In genomic region chr3:115791271-115792153, GRCh38 we compare ENCODE assay signal across 8 cellular contexts.
DNase-seq lines count a peak whose midpoint lies in the region; ATAC-seq and TF ChIP-seq lines count a peak whose summit lies in the region.
"Not testable (repeated sequence)": the region's sequence is repeated elsewhere in the genome, so short reads cannot be mapped to it uniquely, and the experiment has no call there.

No MANE protein-coding gene starts in this region.

- H3K4me3 ChIP-seq in HCT116 (replicated peaks in 1 of 2; ENCODE audit: low read depth in 1 of 2, low read length in 2 of 2) (0 out of 4 replicates have a peak overlapping the region, but pooled peaks of 1 of the 2 experiments have one; percentile 8), testis (peak overlapping the region; percentile 24 to 42)
- not testable (repeated sequence) for H3K4me3 ChIP-seq in SJSA1; fibroblast of lung (replicated peaks in 1 of 4; ENCODE audit: control extremely low read depth in 1 of 4, insufficient read depth in 1 of 4, low read depth in 3 of 4, low read length in 4 of 4)

- TF ChIP-seq RAD21 in HCT116 (IDR thresholded peaks at IDR 0.05; ENCODE audit: low read depth), result not testable (repeated sequence)

- H3K36me3 ChIP-seq in HCT116 (ENCODE audit: control insufficient read depth in 1 of 2, insufficient read depth in 2 of 2, low read length in 2 of 2); SJSA1; fibroblast of lung (ENCODE audit: control insufficient read depth, insufficient read depth, low read length); testis (ENCODE audit: low read depth, missing control alignments): not testable (repeated sequence)

- peak overlapping the region; percentile 6 for H2AFZ ChIP-seq in HCT116 (ENCODE audit: low read depth, low read length, poor library complexity, severe bottlenecking)
- H2AFZ ChIP-seq in fibroblast of lung (ENCODE audit: low read length), result not testable (repeated sequence)

- intact Hi-C loops in CD4-positive, alpha-beta T cell (cut with DNase I, micrococcal nuclease); HCT116 (cut with micrococcal nuclease); testis (cut with DNase I; ENCODE audit: low total_unique reads): not testable (repeated sequence)

- H3K4me1 ChIP-seq in HCT116 (ENCODE audit: control insufficient read depth in 1 of 2, insufficient read depth in 2 of 2, low read length in 2 of 2), result peaks cover 29 to 58% of the 10 kb centered on the region in 2 experiments
- H3K4me1 ChIP-seq in SJSA1 (replicated peaks), result peaks cover 52% of the 10 kb centered on the region
- H3K4me1 ChIP-seq in fibroblast of lung (ENCODE audit: control insufficient read depth, extremely low read depth, insufficient read depth, low read length), result peaks cover 11% of the 10 kb centered on the region
- H3K4me1 ChIP-seq in testis, result not testable (repeated sequence)

- not testable (repeated sequence) for H3K27me3 ChIP-seq in CD4-positive, alpha-beta T cell (ENCODE audit: control insufficient read depth, insufficient read depth, low read length); HCT116 (ENCODE audit: insufficient read depth, low read length); SJSA1 (replicated peaks); fibroblast of lung (ENCODE audit: control insufficient read depth, insufficient read depth, low read length); testis

- ATAC-seq in CD4-positive, alpha-beta T cell (ENCODE audit: poor library complexity); HCT116; activated CD8-positive, alpha-beta T cell treated with anti-CD3 and anti-CD28 coated beads, Interleukin-2, amount 10 ng/mL, durations not matched to agents 7 days and 5 days; activated naive CD8-positive, alpha-beta T cell treated with anti-CD3 and anti-CD28 coated beads, Interleukin-2, amount 10 ng/mL, durations not matched to agents 7 days and 5 days (ENCODE audit: low read depth); naive thymus-derived CD8-positive, alpha-beta T cell: not testable (repeated sequence)

- 55 to 73% methylated on average over 19 to 47 of the region's 55 CpGs for WGBS in testis, 2 donors

- H3K27ac Mint-ChIP-seq in CD4-positive, alpha-beta T cell, result peak overlapping the region; percentile 57
- H3K27ac Mint-ChIP-seq in activated CD8-positive, alpha-beta T cell treated with anti-CD3 and anti-CD28 coated beads, Interleukin-2, amount 10 ng/mL, durations not matched to agents 7 days and 5 days, result peak overlapping the region; percentile 93
- H3K27ac Mint-ChIP-seq in activated naive CD8-positive, alpha-beta T cell treated with anti-CD3 and anti-CD28 coated beads, Interleukin-2, amount 10 ng/mL, durations not matched to agents 7 days and 5 days, result peak overlapping the region; percentile 93
- peak overlapping the region; percentile 45 to 95 (median 81) for H3K27ac Mint-ChIP-seq in naive thymus-derived CD8-positive, alpha-beta T cell

- not testable (repeated sequence) for H3K4me3 Mint-ChIP-seq in CD4-positive, alpha-beta T cell
- peak overlapping the region; percentile 61 for H3K4me3 Mint-ChIP-seq in activated CD8-positive, alpha-beta T cell treated with anti-CD3 and anti-CD28 coated beads, Interleukin-2, amount 10 ng/mL, durations not matched to agents 7 days and 5 days
- peak overlapping the region; percentile 81 for H3K4me3 Mint-ChIP-seq in activated naive CD8-positive, alpha-beta T cell treated with anti-CD3 and anti-CD28 coated beads, Interleukin-2, amount 10 ng/mL, durations not matched to agents 7 days and 5 days
- H3K4me3 Mint-ChIP-seq in naive thymus-derived CD8-positive, alpha-beta T cell, result peak overlapping the region; percentile 56 to 78 (median 73)

- not testable (repeated sequence) for DNase-seq in CD4-positive, alpha-beta T cell; HCT116 (ENCODE audit: low read depth, low spot score); SJSA1 (ENCODE audit: low read depth in 1 of 2, low spot score in 2 of 2); activated CD8-positive, alpha-beta T cell treated with anti-CD3 and anti-CD28 coated beads, Interleukin-2, amount 10 ng/mL, durations not matched to agents 7 days and 5 days; activated naive CD8-positive, alpha-beta T cell treated with anti-CD3 and anti-CD28 coated beads, Interleukin-2, amount 10 ng/mL, durations not matched to agents 7 days and 5 days; fibroblast of lung (ENCODE audit: low read depth in 2 of 2); naive thymus-derived CD8-positive, alpha-beta T cell; testis

- H3K4me1 Mint-ChIP-seq in CD4-positive, alpha-beta T cell (ENCODE audit: low read depth), result peaks cover 20% of the 10 kb centered on the region
- H3K4me1 Mint-ChIP-seq in activated CD8-positive, alpha-beta T cell treated with anti-CD3 and anti-CD28 coated beads, Interleukin-2, amount 10 ng/mL, durations not matched to agents 7 days and 5 days (ENCODE audit: low read depth), result peaks cover 25% of the 10 kb centered on the region
- H3K4me1 Mint-ChIP-seq in activated naive CD8-positive, alpha-beta T cell treated with anti-CD3 and anti-CD28 coated beads, Interleukin-2, amount 10 ng/mL, durations not matched to agents 7 days and 5 days, result peaks cover 24% of the 10 kb centered on the region
- peaks cover 14 to 34% (median 20%) of the 10 kb centered on the region in 4 donors for H3K4me1 Mint-ChIP-seq in naive thymus-derived CD8-positive, alpha-beta T cell

- POLR2A ChIA-PET in CD4-positive, alpha-beta T cell (lab: Charles Lee), result interaction anchor here (0.8 to 1.2 kb wide), 2 partner anchors 8 to 16 kb away, joined by 3 to 10 read pairs; no protein-coding TSS in a partner anchor
- POLR2A ChIA-PET in HCT116 (lab: Charles Lee), result interaction anchor here (1.3 kb wide), 1 partner anchor 11 kb away, joined by 3 read pairs; no protein-coding TSS in a partner anchor
- POLR2A ChIA-PET in activated CD8-positive, alpha-beta T cell treated with anti-CD3 and anti-CD28 coated beads, Interleukin-2, amount 10 ng/mL, durations not matched to agents 7 days and 5 days (lab: Charles Lee), result interaction anchor here (0.6 to 1.0 kb wide), 2 partner anchors 8 to 85 kb away, joined by 3 read pairs; no protein-coding TSS in a partner anchor
- POLR2A ChIA-PET in activated naive CD8-positive, alpha-beta T cell treated with anti-CD3 and anti-CD28 coated beads, Interleukin-2, amount 10 ng/mL, durations not matched to agents 7 days and 5 days (lab: Charles Lee), result interaction anchor here (1.1 to 1.7 kb wide), 4 partner anchors 8 to 1578 kb away, joined by 3 to 6 read pairs (median 4); no protein-coding TSS in a partner anchor
- POLR2A ChIA-PET in naive thymus-derived CD8-positive, alpha-beta T cell (lab: Charles Lee), result interaction anchor here (1.5 kb wide), 1 partner anchor 7 kb away, joined by 5 read pairs; no protein-coding TSS in a partner anchor

- H3K9ac ChIP-seq in HCT116 (ENCODE audit: low read length), result peak overlapping the region; percentile 45
- not testable (repeated sequence) for H3K9ac ChIP-seq in fibroblast of lung (ENCODE audit: insufficient read depth, low read length)

- CTCF ChIA-PET in CD4-positive, alpha-beta T cell (lab: Charles Lee), result interaction anchor here (1.0 to 1.2 kb wide), 2 partner anchors 8 to 23 kb away, joined by 3 to 5 read pairs; no protein-coding TSS in a partner anchor
- CTCF ChIA-PET in HCT116 (lab: Charles Lee), result not testable (repeated sequence)
- CTCF ChIA-PET in activated CD8-positive, alpha-beta T cell treated with anti-CD3 and anti-CD28 coated beads, Interleukin-2, amount 10 ng/mL, durations not matched to agents 7 days and 5 days (lab: Charles Lee), result interaction anchor here (1.1 to 1.7 kb wide), 3 partner anchors 8 to 28 kb away, joined by 4 to 8 read pairs (median 5); no protein-coding TSS in a partner anchor

- H3K4me2 ChIP-seq in HCT116 (ENCODE audit: low read length), result peak overlapping the region; percentile 72
- not testable (repeated sequence) for H3K4me2 ChIP-seq in fibroblast of lung (ENCODE audit: extremely low read depth, insufficient read depth, low read length)

- RAD21 ChIA-PET in HCT116 (lab: Charles Lee; ENCODE audit: low non-redundant PET in 1 of 2, low total read pairs in 2 of 2, uncharacterized antibody in 2 of 2, unreplicated experiment in 2 of 2), result not testable (repeated sequence)

- not testable (repeated sequence) for BruUV-seq in HCT116 (replicated peaks; lab: Mats Ljungman, UMichigan)

- TF ChIP-seq POLR2A in HCT116 (IDR thresholded peaks at IDR 0.05; ENCODE audit: borderline replicate concordance, extremely low read depth, insufficient read depth, insufficient read length); testis (IDR thresholded peaks at IDR 0.05): not testable (repeated sequence)

- not testable (repeated sequence) for H3K27ac ChIP-seq in CD4-positive, alpha-beta T cell (ENCODE audit: low read depth, low read length); testis
- H3K27ac ChIP-seq in HCT116 (ENCODE audit: low read depth, low read length) (peak overlapping the region; percentile 46; the same call in 1 of the 2 replicates), SJSA1 (peak overlapping the region; percentile 98), fibroblast of lung (ENCODE audit: insufficient read depth, low read length) (peak overlapping the region; percentile 46)

- H3K9me3 ChIP-seq in CD4-positive, alpha-beta T cell (ENCODE audit: control insufficient read depth, low read length); HCT116 (ENCODE audit: control insufficient read depth in 1 of 2, insufficient read depth in 1 of 2, low read depth in 1 of 2, low read length in 2 of 2); SJSA1 (replicated peaks); fibroblast of lung (ENCODE audit: control insufficient read depth, insufficient read depth, low read depth, low read length); testis: not testable (repeated sequence)

- not testable (repeated sequence) for TF ChIP-seq CTCF in CD4-positive, alpha-beta T cell (IDR thresholded peaks at IDR 0.05); HCT116 (IDR thresholded peaks at IDR 0.05 in 2 of 3, conservative IDR thresholded peaks at IDR 0.05 in 1 of 3; ENCODE audit: borderline replicate concordance in 1 of 3, insufficient read depth in 1 of 3, low read depth in 2 of 3, low read length in 2 of 3); fibroblast of lung (conservative IDR thresholded peaks at IDR 0.05 in 1 of 2, IDR thresholded peaks at IDR 0.05 in 1 of 2; ENCODE audit: low read depth in 1 of 2, low read length in 2 of 2); testis (IDR thresholded peaks at IDR 0.05)

- not testable (repeated sequence) for H3K27me3 Mint-ChIP-seq in CD4-positive, alpha-beta T cell; activated CD8-positive, alpha-beta T cell treated with anti-CD3 and anti-CD28 coated beads, Interleukin-2, amount 10 ng/mL, durations not matched to agents 7 days and 5 days (ENCODE audit: low read depth); activated naive CD8-positive, alpha-beta T cell treated with anti-CD3 and anti-CD28 coated beads, Interleukin-2, amount 10 ng/mL, durations not matched to agents 7 days and 5 days; naive thymus-derived CD8-positive, alpha-beta T cell

- not testable (repeated sequence) for H3K9me2 ChIP-seq in HCT116 (ENCODE audit: insufficient read depth)

- not testable (repeated sequence) for H3K36me3 Mint-ChIP-seq in CD4-positive, alpha-beta T cell (ENCODE audit: low read depth); activated CD8-positive, alpha-beta T cell treated with anti-CD3 and anti-CD28 coated beads, Interleukin-2, amount 10 ng/mL, durations not matched to agents 7 days and 5 days (ENCODE audit: low read depth); activated naive CD8-positive, alpha-beta T cell treated with anti-CD3 and anti-CD28 coated beads, Interleukin-2, amount 10 ng/mL, durations not matched to agents 7 days and 5 days; naive thymus-derived CD8-positive, alpha-beta T cell

- H3K9me3 Mint-ChIP-seq in CD4-positive, alpha-beta T cell; activated CD8-positive, alpha-beta T cell treated with anti-CD3 and anti-CD28 coated beads, Interleukin-2, amount 10 ng/mL, durations not matched to agents 7 days and 5 days (ENCODE audit: insufficient read depth); activated naive CD8-positive, alpha-beta T cell treated with anti-CD3 and anti-CD28 coated beads, Interleukin-2, amount 10 ng/mL, durations not matched to agents 7 days and 5 days; naive thymus-derived CD8-positive, alpha-beta T cell: not testable (repeated sequence)

- H4K20me1 ChIP-seq in HCT116 (ENCODE audit: insufficient read depth); fibroblast of lung (ENCODE audit: control insufficient read depth, extremely low read depth, insufficient read depth, low read length): not testable (repeated sequence)

- H3K79me2 ChIP-seq in HCT116 (ENCODE audit: insufficient read depth, low read length); fibroblast of lung (ENCODE audit: control insufficient read depth, insufficient read depth, low read length): not testable (repeated sequence)
